8 cellular contexts compared by ENCODE assay signal in the genomic region with DNA sequence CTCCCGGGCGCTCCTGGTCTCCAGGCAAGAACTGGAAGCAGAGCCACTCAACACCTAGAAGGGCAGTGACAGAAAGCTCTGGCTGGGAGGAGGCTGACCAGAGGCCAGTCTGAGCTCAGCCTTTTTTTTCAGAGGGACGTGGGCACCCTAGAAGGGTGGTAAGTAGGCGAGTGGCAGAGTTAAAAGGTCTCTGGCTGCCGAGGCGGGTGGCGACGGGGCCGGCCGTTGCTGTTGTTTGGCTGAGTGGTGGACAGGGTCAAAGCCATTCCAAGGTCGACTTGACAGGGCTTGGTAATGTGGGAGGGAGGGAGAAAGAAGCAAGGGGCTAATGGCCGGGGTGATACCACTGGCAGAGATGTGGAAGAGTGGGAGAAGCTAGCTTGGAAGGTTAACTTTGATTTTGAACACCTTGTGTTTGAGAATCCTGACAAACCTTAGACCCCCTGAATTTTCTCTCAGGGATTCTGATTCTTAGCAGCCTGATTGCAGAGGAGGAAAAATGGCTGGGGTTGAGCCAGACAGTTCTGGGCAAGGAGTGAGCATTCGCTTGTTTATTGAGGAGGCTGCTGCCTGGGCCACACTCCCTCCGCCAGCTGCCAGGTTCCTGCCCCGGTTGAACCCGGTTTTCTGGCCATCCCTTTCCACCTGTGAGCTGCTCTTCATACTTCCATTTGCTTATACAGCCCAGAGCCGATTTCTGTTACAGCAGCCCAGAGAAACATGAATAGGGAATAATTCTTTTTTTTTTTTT. TPM values are rescaled to one million over a fixed set of nuclear protein-coding genes. Genes with fewer than 3 reads are reported as not detected.
DNase-seq lines count a peak whose midpoint lies in the region; ATAC-seq and TF ChIP-seq lines count a peak whose summit lies in the region.

No MANE protein-coding gene starts in this region.

- H3K27ac ChIP-seq in VCaP = peak overlapping the region; percentile 70
- peak overlapping the region; percentile 77 for H3K27ac ChIP-seq in cardiac muscle cell

- DNase-seq in cardiac muscle cell (ENCODE audit: low read depth in 1 of 2, low spot score in 1 of 2) (peak in 1 of 2 donors; percentile 62), retinal pigment epithelial cell (ENCODE audit: low read depth) (no peak), NCI-H526 (lab: John Stamatoyannopoulos, UW) (no peak), AML-193 (lab: John Stamatoyannopoulos, UW) (no peak)
- no peak for DNase-seq in activated CD4-positive, CD25-positive, alpha-beta regulatory T cell treated with anti-CD3 and anti-CD28 coated beads, Interleukin-2, amount 50 U/mL, for 72 hours
- no peak for DNase-seq in effector CD4-positive, alpha-beta T cell

- peaks cover 5% of the 10 kb centered on the region for H3K27me3 ChIP-seq in cardiac muscle cell

- TF ChIP-seq CTCF in VCaP (conservative IDR thresholded peaks at IDR 0.05) (no peak), cardiac muscle cell (IDR thresholded peaks at IDR 0.05; ENCODE audit: low read depth, low read length) (no peak), retinal pigment epithelial cell (conservative IDR thresholded peaks at IDR 0.05; ENCODE audit: low read depth, low read length) (no peak)

- peaks cover 3% of the 10 kb centered on the region for H3K36me3 ChIP-seq in cardiac muscle cell

- peaks cover 3% of the 10 kb centered on the region for H3K4me1 ChIP-seq in cardiac muscle cell (ENCODE audit: low read depth)

- H3K9me3 ChIP-seq in cardiac muscle cell (ENCODE audit: low read depth) = no peaks in the 10 kb centered on the region

- H3K4me3 ChIP-seq in cardiac muscle cell (peak overlapping the region; percentile 54), retinal pigment epithelial cell (ENCODE audit: low read length) (peak overlapping the region; percentile 73)

- ATAC-seq in GM18907 (IDR thresholded peaks at IDR 0.05; ENCODE audit: unreplicated experiment) = peak; percentile 13

RNA-seq across cellular contexts. Expression of gene SYCE3, which starts 0.9 kb away (rescaled TPM):
- not detected in 2 replicates for total RNA-seq in cardiac muscle cell
- 3.8 TPM in 1 of 2 replicates, not detected in the other for polyA plus RNA-seq in cardiac muscle cell

RNA-seq across cellular contexts. Expression of gene CPT1B, which starts 14.6 kb away (rescaled TPM):
- 25.7 and 39.1 TPM in 2 replicates for total RNA-seq in cardiac muscle cell
- 53.1 and 58.7 TPM in 2 replicates for polyA plus RNA-seq in cardiac muscle cell

RNA-seq across cellular contexts. Expression of gene KLHDC7B, which starts 17.9 kb away (rescaled TPM):
- 0.07 and 0.18 TPM in 2 replicates for total RNA-seq in cardiac muscle cell
- polyA plus RNA-seq in cardiac muscle cell = 0.45 TPM in 1 of 2 replicates, not detected in the other

RNA-seq across cellular contexts. Expression of gene CHKB, which starts 19.1 kb away (rescaled TPM):
- total RNA-seq in cardiac muscle cell = 54.6 and 73.4 TPM in 2 replicates
- 100 and 134 TPM in 2 replicates for polyA plus RNA-seq in cardiac muscle cell

RNA-seq across cellular contexts. Expression of gene TYMP, which starts 33.8 kb away (rescaled TPM):
- total RNA-seq in cardiac muscle cell = 2.6 and 7.8 TPM in 2 replicates
- polyA plus RNA-seq in cardiac muscle cell = 10.0 and 17.7 TPM in 2 replicates
